10 cellular contexts compared by ENCODE assay signal in the genomic region with DNA sequence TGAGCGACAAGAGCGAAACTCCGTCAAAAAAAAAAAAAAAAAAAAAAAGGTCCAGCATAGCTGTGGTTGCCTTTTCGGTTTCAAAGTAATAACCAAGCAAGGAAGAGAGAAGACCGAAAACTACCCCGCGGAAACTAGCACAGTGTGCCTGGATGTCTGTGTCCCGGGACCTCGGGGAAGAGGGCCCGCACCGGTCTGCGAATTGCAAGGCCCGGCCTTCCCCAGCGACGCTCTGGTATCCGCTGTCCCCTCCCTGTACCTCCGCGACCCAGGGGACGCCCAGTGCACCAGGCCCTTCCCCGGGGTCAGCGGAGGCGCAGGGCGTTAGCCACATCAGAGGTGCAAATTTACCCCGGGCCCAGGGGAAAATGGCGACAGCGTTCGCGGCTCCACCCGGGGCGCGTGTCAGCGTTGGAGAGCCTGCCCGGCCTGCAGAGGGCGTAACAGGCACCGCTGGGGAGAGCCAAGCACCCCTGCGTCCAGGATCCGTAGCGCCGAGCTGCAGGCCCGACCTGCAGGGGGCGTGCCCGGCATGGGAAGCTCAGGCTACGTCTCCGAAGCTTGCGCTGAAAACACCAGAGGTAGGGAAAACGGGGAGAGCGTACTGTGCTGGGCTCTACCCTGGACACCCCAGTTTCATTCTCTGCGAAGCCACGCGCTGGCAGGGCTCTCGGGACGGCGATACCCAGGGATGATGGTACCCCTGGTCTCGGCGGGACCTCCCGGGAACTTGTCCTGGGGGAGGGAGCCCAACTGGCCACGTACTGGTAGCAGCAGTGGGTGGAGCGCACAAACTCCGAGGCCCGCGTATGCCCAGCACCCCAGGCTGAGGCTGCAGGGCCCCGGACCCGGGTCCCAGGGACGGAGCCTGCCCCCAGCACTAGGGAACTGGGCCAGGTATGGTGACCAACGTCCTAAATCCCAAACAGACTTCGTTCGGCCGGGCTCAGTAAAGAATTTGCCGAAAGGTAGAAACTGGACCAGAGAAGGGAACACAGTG. TPM values are rescaled to one million over a fixed set of nuclear protein-coding genes. Genes with fewer than 3 reads are reported as not detected.
DNase-seq lines count a peak whose midpoint lies in the region; TF ChIP-seq lines count a peak whose summit lies in the region.
"Had no signal": no experiment of that assay in that cellular context is flagged by ENCODE, and none has a peak within 500 bp of the region (broad histone marks: within the 10 kb centered on the region; RNA-seq: fewer than 3 reads in every experiment).

No MANE protein-coding gene starts in this region.

- H3K36me3 ChIP-seq in colonic mucosa (no peaks in the 10 kb centered on the region), suprapubic skin (no peaks in the 10 kb centered on the region)
- H3K36me3 ChIP-seq in effector memory CD4-positive, alpha-beta T cell (ENCODE audit: control insufficient read depth, insufficient read depth, low read length): no peaks in the 10 kb centered on the region

- no peak for TF ChIP-seq EP300 in suprapubic skin (IDR thresholded peaks at IDR 0.05)

- H3K4me3 ChIP-seq in colonic mucosa: peak overlapping the region; percentile 33
- H3K4me3 ChIP-seq in suprapubic skin: peak overlapping the region; percentile 29
- H3K4me3 ChIP-seq in effector memory CD4-positive, alpha-beta T cell (ENCODE audit: insufficient read depth, low read depth, low read length, poor library complexity, severe bottlenecking): no peak overlapping the region

- no peaks in the 10 kb centered on the region for H3K9me3 ChIP-seq in colonic mucosa
- H3K9me3 ChIP-seq in suprapubic skin: no peaks in the 10 kb centered on the region
- no peaks in the 10 kb centered on the region for H3K9me3 ChIP-seq in effector memory CD4-positive, alpha-beta T cell (ENCODE audit: control insufficient read depth, low read length)

- CTCF ChIA-PET in activated naive CD4-positive, alpha-beta T cell treated with anti-CD3 and anti-CD28 coated beads for 36 hours (lab: Charles Lee): interaction anchor here (0.9 kb wide), 1 partner anchor 19 kb away, joined by 3 read pairs; no protein-coding TSS in a partner anchor

- peak; percentile 40 for DNase-seq in activated naive CD4-positive, alpha-beta T cell treated with anti-CD3 and anti-CD28 coated beads for 36 hours
- no peak for DNase-seq in activated naive CD4-positive, alpha-beta T cell treated with anti-CD3 and anti-CD28 coated beads, Interleukin-2, amount 50 U/mL, for 16 hours
- DNase-seq in colonic mucosa: peak; percentile 72
- peak; percentile 69 for DNase-seq in left kidney (ENCODE audit: low read depth, low spot score)
- DNase-seq in suprapubic skin (ENCODE audit: low spot score in 2 of 2): peak in 1 of 2 donors; percentile 54
- no peak for DNase-seq in activated T-helper 2 cell treated with anti-CD3 and anti-CD28 coated beads, Interferon-gamma antibody, Interleukin-2, Interleukin-4, amounts not matched to agents 10 μg/mL and 5 μg/mL and 100 μg/mL, durations not matched to agents 14 hours and 24 hours and 36 hours (ENCODE audit: low spot score)
- DNase-seq in DMS79 (lab: John Stamatoyannopoulos, UW): no peak
- DNase-seq in effector memory CD4-positive, alpha-beta T cell: no peak
- DNase-seq: CD4-positive, alpha-beta T cell; MV-4-11 had no signal

- H3K27me3 ChIP-seq in colonic mucosa (peaks cover 52% of the 10 kb centered on the region), suprapubic skin (peaks cover 93% of the 10 kb centered on the region)
- peaks cover 34% of the 10 kb centered on the region for H3K27me3 ChIP-seq in effector memory CD4-positive, alpha-beta T cell (replicated peaks; ENCODE audit: control insufficient read depth, insufficient read depth, low read length, poor library complexity, severe bottlenecking)

- WGBS in suprapubic skin: 19% methylated on average over 19 of the region's 69 CpGs

- H3K9me3 Mint-ChIP-seq in activated naive CD4-positive, alpha-beta T cell treated with anti-CD3 and anti-CD28 coated beads for 36 hours: no peaks in the 10 kb centered on the region
- H3K9me3 Mint-ChIP-seq in activated T-helper 2 cell treated with anti-CD3 and anti-CD28 coated beads, Interferon-gamma antibody, Interleukin-2, Interleukin-4, amounts not matched to agents 10 μg/mL and 5 μg/mL and 100 μg/mL, durations not matched to agents 14 hours and 24 hours and 36 hours: no peaks in the 10 kb centered on the region
- H3K9me3 Mint-ChIP-seq: CD4-positive, alpha-beta T cell had no signal

- H3K27ac ChIP-seq in colonic mucosa (no peak overlapping the region), suprapubic skin (no peak overlapping the region)
- no peak overlapping the region for H3K27ac ChIP-seq in effector memory CD4-positive, alpha-beta T cell (ENCODE audit: insufficient read depth, low read length, poor library complexity, severe bottlenecking)

- no peak overlapping the region for H3K9ac ChIP-seq in colonic mucosa (ENCODE audit: low read depth in 2 of 2, low read length in 2 of 2)

- peaks cover 84% of the 10 kb centered on the region for H3K27me3 Mint-ChIP-seq in activated naive CD4-positive, alpha-beta T cell treated with anti-CD3 and anti-CD28 coated beads for 36 hours (ENCODE audit: low read depth)
- H3K27me3 Mint-ChIP-seq in activated T-helper 2 cell treated with anti-CD3 and anti-CD28 coated beads, Interferon-gamma antibody, Interleukin-2, Interleukin-4, amounts not matched to agents 10 μg/mL and 5 μg/mL and 100 μg/mL, durations not matched to agents 14 hours and 24 hours and 36 hours (ENCODE audit: low read depth): peaks cover 75% of the 10 kb centered on the region

- no peak overlapping the region for H3K27ac Mint-ChIP-seq in activated naive CD4-positive, alpha-beta T cell treated with anti-CD3 and anti-CD28 coated beads for 36 hours
- no peak overlapping the region for H3K27ac Mint-ChIP-seq in activated T-helper 2 cell treated with anti-CD3 and anti-CD28 coated beads, Interferon-gamma antibody, Interleukin-2, Interleukin-4, amounts not matched to agents 10 μg/mL and 5 μg/mL and 100 μg/mL, durations not matched to agents 14 hours and 24 hours and 36 hours
- H3K27ac Mint-ChIP-seq: CD4-positive, alpha-beta T cell had no signal

- TF ChIP-seq CTCF in colonic mucosa (IDR thresholded peaks at IDR 0.05): peak; percentile 51
- peak in 1 of 2 donors; percentile 50 for TF ChIP-seq CTCF in suprapubic skin (IDR thresholded peaks at IDR 0.05)

- H3K4me1 ChIP-seq in colonic mucosa (peaks cover 5% of the 10 kb centered on the region), suprapubic skin (peaks cover 26% of the 10 kb centered on the region)
- H3K4me1 ChIP-seq in effector memory CD4-positive, alpha-beta T cell (ENCODE audit: control insufficient read depth, insufficient read depth, low read length, poor library complexity, severe bottlenecking): peaks cover 7% of the 10 kb centered on the region

- H3K36me3 Mint-ChIP-seq in activated naive CD4-positive, alpha-beta T cell treated with anti-CD3 and anti-CD28 coated beads for 36 hours (ENCODE audit: low read depth): peaks cover 2% of the 10 kb centered on the region
- peaks cover 3% of the 10 kb centered on the region for H3K36me3 Mint-ChIP-seq in activated T-helper 2 cell treated with anti-CD3 and anti-CD28 coated beads, Interferon-gamma antibody, Interleukin-2, Interleukin-4, amounts not matched to agents 10 μg/mL and 5 μg/mL and 100 μg/mL, durations not matched to agents 14 hours and 24 hours and 36 hours (ENCODE audit: low read depth)

- peaks cover 18% of the 10 kb centered on the region for H3K4me1 Mint-ChIP-seq in activated naive CD4-positive, alpha-beta T cell treated with anti-CD3 and anti-CD28 coated beads for 36 hours (ENCODE audit: low read depth)
- peaks cover 8% of the 10 kb centered on the region for H3K4me1 Mint-ChIP-seq in activated T-helper 2 cell treated with anti-CD3 and anti-CD28 coated beads, Interferon-gamma antibody, Interleukin-2, Interleukin-4, amounts not matched to agents 10 μg/mL and 5 μg/mL and 100 μg/mL, durations not matched to agents 14 hours and 24 hours and 36 hours (ENCODE audit: low read depth)

- no peak overlapping the region for H3K4me3 Mint-ChIP-seq in activated naive CD4-positive, alpha-beta T cell treated with anti-CD3 and anti-CD28 coated beads for 36 hours
- H3K4me3 Mint-ChIP-seq in activated T-helper 2 cell treated with anti-CD3 and anti-CD28 coated beads, Interferon-gamma antibody, Interleukin-2, Interleukin-4, amounts not matched to agents 10 μg/mL and 5 μg/mL and 100 μg/mL, durations not matched to agents 14 hours and 24 hours and 36 hours (ENCODE audit: low read depth): no peak overlapping the region

- intact Hi-C loops in activated naive CD4-positive, alpha-beta T cell treated with anti-CD3 and anti-CD28 coated beads for 36 hours (cut with micrococcal nuclease): no loop called here
- intact Hi-C loops in colonic mucosa (cut with DNase I): no loop called here
- intact Hi-C loops in activated T-helper 2 cell treated with anti-CD3 and anti-CD28 coated beads, Interferon-gamma antibody, Interleukin-2, Interleukin-4, amounts not matched to agents 10 μg/mL and 5 μg/mL and 100 μg/mL, durations not matched to agents 14 hours and 24 hours and 36 hours (cut with micrococcal nuclease): loop anchor here (1.0 kb wide), 1 partner anchor 12 kb away; no protein-coding TSS in a partner anchor

- TF ChIP-seq POLR2A in suprapubic skin (IDR thresholded peaks at IDR 0.05): no peak

RNA-seq across cellular contexts. Expression of a gene that starts 16.2 kb away (rescaled TPM):
- not detected for total RNA-seq in activated naive CD4-positive, alpha-beta T cell treated with anti-CD3 and anti-CD28 coated beads for 36 hours
- not detected for total RNA-seq in colonic mucosa
- total RNA-seq in suprapubic skin: not detected
- not detected in 2 replicates for total RNA-seq in activated T-helper 2 cell treated with anti-CD3 and anti-CD28 coated beads, Interferon-gamma antibody, Interleukin-2, Interleukin-4, amounts not matched to agents 10 μg/mL and 5 μg/mL and 100 μg/mL, durations not matched to agents 14 hours and 24 hours and 36 hours
- total RNA-seq: CD4-positive, alpha-beta T cell had no signal

Comparison
In these comparisons a context has a peak if more than half of its experiments do, and no peak if none do; other contexts are left out.
1. DNase-seq: peak in activated naive CD4-positive, alpha-beta T cell treated with anti-CD3 and anti-CD28 coated beads for 36 hours (single experiment), colonic mucosa (single experiment) and left kidney (single experiment); none in activated naive CD4-positive, alpha-beta T cell treated with anti-CD3 and anti-CD28 coated beads, Interleukin-2, amount 50 U/mL, for 16 hours (single experiment), activated T-helper 2 cell treated with anti-CD3 and anti-CD28 coated beads, Interferon-gamma antibody, Interleukin-2, Interleukin-4, amounts not matched to agents 10 μg/mL and 5 μg/mL and 100 μg/mL, durations not matched to agents 14 hours and 24 hours and 36 hours (single experiment), DMS79 (single experiment) and effector memory CD4-positive, alpha-beta T cell (0 of 3).